ENCODE assay signal across 9 cellular contexts in the genomic region with DNA sequence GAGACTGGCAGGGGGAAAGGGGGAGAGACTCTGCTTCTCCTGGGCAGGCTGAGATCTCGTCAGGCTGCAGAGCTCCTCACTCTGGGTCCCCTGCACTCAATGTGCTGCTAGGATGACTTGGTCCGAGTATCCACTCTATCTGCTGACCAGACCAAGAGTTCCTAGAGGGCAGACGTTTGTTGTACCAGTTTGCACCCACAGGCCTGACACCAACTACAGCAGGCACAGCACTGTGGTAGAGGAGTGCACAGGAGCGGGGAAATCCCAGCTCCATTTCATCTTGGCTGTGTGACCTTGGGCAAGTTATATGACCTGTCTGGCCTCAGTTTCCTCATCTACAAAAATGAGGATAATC. TPM values are rescaled to one million over a fixed set of nuclear protein-coding genes. Genes with fewer than 3 reads are reported as not detected.
DNase-seq lines count a peak whose midpoint lies in the region; ATAC-seq and TF ChIP-seq lines count a peak whose summit lies in the region.
"Had no signal": no experiment of that assay in that cellular context is flagged by ENCODE, and none has a peak within 500 bp of the region (broad histone marks: within the 10 kb centered on the region; RNA-seq: fewer than 3 reads in every experiment).

No MANE protein-coding gene starts in this region.

- peaks cover 97% of the 10 kb centered on the region for H3K4me1 ChIP-seq in Karpas-422 (ENCODE audit: low read length)
- peaks cover 79% of the 10 kb centered on the region for H3K4me1 ChIP-seq in hepatocyte (ENCODE audit: insufficient read depth)
- peaks cover 13% of the 10 kb centered on the region for H3K4me1 ChIP-seq in smooth muscle cell (ENCODE audit: low read depth)

- H3K9me2 ChIP-seq in Karpas-422 (replicated peaks; ENCODE audit: insufficient read depth, low read length), result no peaks in the 10 kb centered on the region
- no peaks in the 10 kb centered on the region for H3K9me2 ChIP-seq in hepatocyte (replicated peaks; ENCODE audit: insufficient read depth)

- H3K79me2 ChIP-seq in Karpas-422 (ENCODE audit: low read length), result peaks cover 98% of the 10 kb centered on the region
- H3K79me2 ChIP-seq in hepatocyte, result peaks cover 76% of the 10 kb centered on the region
- H3K79me2 ChIP-seq in smooth muscle cell (ENCODE audit: low read depth), result peaks cover 91% of the 10 kb centered on the region

- H2AFZ ChIP-seq in Karpas-422 (ENCODE audit: low read length), result no peak overlapping the region
- H2AFZ ChIP-seq in hepatocyte, result no peak overlapping the region
- no peak overlapping the region for H2AFZ ChIP-seq in smooth muscle cell (ENCODE audit: low read depth)

- H3K4me3 Mint-ChIP-seq in activated naive CD4-positive, alpha-beta T cell treated with anti-CD3 and anti-CD28 coated beads, Interleukin-2, amount 10 ng/mL, durations not matched to agents 7 days and 5 days, result peak overlapping the region; percentile 61

- H3K27me3 ChIP-seq in Karpas-422 (ENCODE audit: low read length), result no peaks in the 10 kb centered on the region
- no peaks in the 10 kb centered on the region for H3K27me3 ChIP-seq in hepatocyte
- no peaks in the 10 kb centered on the region for H3K27me3 ChIP-seq in smooth muscle cell (ENCODE audit: low read depth)

- no peak overlapping the region for H3K4me3 ChIP-seq in Karpas-422 (ENCODE audit: low read length)
- H3K4me3 ChIP-seq in hepatocyte, result no peak overlapping the region
- H3K4me3 ChIP-seq in smooth muscle cell, result no peak overlapping the region

- H3K27ac Mint-ChIP-seq in activated naive CD4-positive, alpha-beta T cell treated with anti-CD3 and anti-CD28 coated beads, Interleukin-2, amount 10 ng/mL, durations not matched to agents 7 days and 5 days, result peak overlapping the region; percentile 92

- DNase-seq in Karpas-422 (no peak), hepatocyte (ENCODE audit: low spot score) (no peak), smooth muscle cell (lab: John Stamatoyannopoulos, UW; ENCODE audit: unreplicated experiment) (no peak), NCI-H187 treated with DMSO at 0.1 percent for 48 hours (lab: John Stamatoyannopoulos, UW) (no peak), DMS79 treated with DMSO at 0.1 percent for 48 hours (lab: John Stamatoyannopoulos, UW) (no peak), 8988T (no peak)
- DNase-seq in activated naive CD4-positive, alpha-beta T cell treated with anti-CD3 and anti-CD28 coated beads, Interleukin-2, amount 10 ng/mL, durations not matched to agents 7 days and 5 days, result no peak
- DNase-seq: NCI-H1436 had no signal

- H3K9me3 Mint-ChIP-seq in activated naive CD4-positive, alpha-beta T cell treated with anti-CD3 and anti-CD28 coated beads, Interleukin-2, amount 10 ng/mL, durations not matched to agents 7 days and 5 days, result no peaks in the 10 kb centered on the region

- H3K4me2 ChIP-seq in Karpas-422 (ENCODE audit: low read depth, low read length, poor library complexity, severe bottlenecking) (no peak overlapping the region), hepatocyte (peak overlapping the region; percentile 53), smooth muscle cell (peak overlapping the region; percentile 49)

- WGBS in hepatocyte (ENCODE audit: low lambda C conversion rate, missing lambda C conversion rate), result 80% methylated on average over 4 of the region's 4 CpGs
- WGBS in smooth muscle cell (ENCODE audit: low lambda C conversion rate), result 71% methylated on average over 4 of the region's 4 CpGs

- ATAC-seq in GM19324 (IDR thresholded peaks at IDR 0.05; ENCODE audit: low FRiP score, unreplicated experiment), result no peak

- H4K20me1 ChIP-seq in Karpas-422 (ENCODE audit: insufficient read depth, low read depth, low read length) (peaks cover 41% of the 10 kb centered on the region), hepatocyte (ENCODE audit: insufficient read depth, poor library complexity, severe bottlenecking) (peaks cover 15% of the 10 kb centered on the region), smooth muscle cell (ENCODE audit: low read depth) (peaks cover 97% of the 10 kb centered on the region)

- H3K9ac ChIP-seq in Karpas-422 (ENCODE audit: low read length) (peak overlapping the region; percentile 26), smooth muscle cell (ENCODE audit: low read depth) (peak overlapping the region; percentile 60)

- H3K27me3 Mint-ChIP-seq in activated naive CD4-positive, alpha-beta T cell treated with anti-CD3 and anti-CD28 coated beads, Interleukin-2, amount 10 ng/mL, durations not matched to agents 7 days and 5 days, result no peaks in the 10 kb centered on the region

- H3K27ac ChIP-seq in Karpas-422 (ENCODE audit: low read length) (peak overlapping the region; percentile 74), hepatocyte (peak overlapping the region; percentile 99), smooth muscle cell (ENCODE audit: low read depth) (peak overlapping the region; percentile 83)

- peaks cover 82% of the 10 kb centered on the region for H3K4me1 Mint-ChIP-seq in activated naive CD4-positive, alpha-beta T cell treated with anti-CD3 and anti-CD28 coated beads, Interleukin-2, amount 10 ng/mL, durations not matched to agents 7 days and 5 days

- peaks cover 3% of the 10 kb centered on the region for H3F3A ChIP-seq in smooth muscle cell (ENCODE audit: low read depth)

- TF ChIP-seq CTCF in hepatocyte (IDR thresholded peaks at IDR 0.05; ENCODE audit: poor library complexity) (no peak), smooth muscle cell (IDR thresholded peaks at IDR 0.05; ENCODE audit: borderline replicate concordance, insufficient read depth, poor library complexity, severe bottlenecking) (no peak)

- H3K36me3 Mint-ChIP-seq in activated naive CD4-positive, alpha-beta T cell treated with anti-CD3 and anti-CD28 coated beads, Interleukin-2, amount 10 ng/mL, durations not matched to agents 7 days and 5 days, result peaks cover 45% of the 10 kb centered on the region

- H3K9me3 ChIP-seq in Karpas-422 (ENCODE audit: low read length), result no peaks in the 10 kb centered on the region
- H3K9me3 ChIP-seq in hepatocyte (ENCODE audit: low read depth), result no peaks in the 10 kb centered on the region
- H3K9me3 ChIP-seq in smooth muscle cell (replicated peaks; ENCODE audit: low read depth), result no peaks in the 10 kb centered on the region

- CTCF ChIA-PET in activated naive CD4-positive, alpha-beta T cell treated with anti-CD3 and anti-CD28 coated beads, Interleukin-2, amount 10 ng/mL, durations not matched to agents 7 days and 5 days (lab: Charles Lee), result interaction anchor here (0.6 to 1.8 kb wide), 7 partner anchors 11 to 46 kb away, joined by 3 to 5 read pairs (median 3); a partner anchor contains a TSS

- peaks cover 22% of the 10 kb centered on the region for H3K36me3 ChIP-seq in Karpas-422 (ENCODE audit: insufficient read depth, low read length)
- no peaks in the 10 kb centered on the region for H3K36me3 ChIP-seq in hepatocyte (replicated peaks; ENCODE audit: insufficient read depth, low read depth)
- H3K36me3 ChIP-seq in smooth muscle cell (ENCODE audit: low read depth), result no peaks in the 10 kb centered on the region

RNA-seq across cellular contexts. Expression of a gene that starts 29.0 kb away (rescaled TPM):
- 40.2 and 83.5 TPM in 2 replicates for total RNA-seq in Karpas-422 (2014; rRNA removed; shearing (Covaris generic); ENCODE audit: low replicate concordance)
- total RNA-seq in hepatocyte, result 41.1 and 47.5 TPM in 2 replicates
- 78.4 and 107 TPM in 2 replicates for polyA plus RNA-seq in hepatocyte
- total RNA-seq in smooth muscle cell, result 12.5 and 23.9 TPM in 2 replicates
- polyA plus RNA-seq in smooth muscle cell, result 52.4 and 69.0 TPM in 2 replicates

RNA-seq across cellular contexts. Expression of a gene that starts 31.9 kb away (rescaled TPM):
- 60.5 and 133 TPM in 2 replicates for total RNA-seq in Karpas-422 (2014; rRNA removed; shearing (Covaris generic); ENCODE audit: low replicate concordance)
- total RNA-seq in hepatocyte (23.6 and 38.6 TPM in 2 replicates), smooth muscle cell (11.0 and 11.9 TPM in 2 replicates)
- polyA plus RNA-seq in hepatocyte (42.2 and 58.5 TPM in 2 replicates), smooth muscle cell (4.1 and 26.8 TPM in 2 replicates)
